Comparison of ENCODE assay signal across 19 cellular contexts in the genomic region with DNA sequence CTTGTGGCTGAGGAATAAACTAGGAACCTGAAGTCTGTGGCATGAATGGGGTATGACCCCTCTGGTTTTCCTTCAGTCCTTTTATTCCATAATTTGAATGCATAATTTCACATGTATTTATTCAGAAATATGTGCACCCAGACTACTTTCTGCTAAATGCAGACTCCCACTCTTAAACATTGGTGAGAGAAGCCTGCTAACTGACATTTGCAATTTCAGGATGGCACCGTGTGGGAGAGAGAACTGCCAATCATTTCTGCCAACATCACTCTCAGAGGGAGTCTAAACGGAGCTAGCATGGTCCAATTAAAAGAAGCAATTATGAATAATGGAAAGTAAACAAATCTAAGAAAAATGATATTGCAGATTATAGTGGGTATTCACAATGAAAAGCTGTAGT.
DNase-seq lines count a peak whose midpoint lies in the region; TF ChIP-seq lines count a peak whose summit lies in the region.
"Had no signal": no experiment of that assay in that cellular context is flagged by ENCODE, and none has a peak within 500 bp of the region (broad histone marks: within the 10 kb centered on the region; RNA-seq: fewer than 3 reads in every experiment).

No MANE protein-coding gene starts in this region.

- H2AFZ ChIP-seq in hepatocyte: no peak overlapping the region

- H3K27ac ChIP-seq in angular gyrus (ENCODE audit: low read depth, low read length) (peak overlapping the region; percentile 89), substantia nigra (ENCODE audit: low read depth, low read length, poor library complexity, severe bottlenecking) (peak overlapping the region; percentile 56), hepatocyte (no peak overlapping the region)
- H3K27ac ChIP-seq: 22Rv1, RWPE1, SK-N-MC had no signal

- 74% methylated on average over 2 of the region's 2 CpGs for WGBS in hepatocyte (ENCODE audit: low lambda C conversion rate, missing lambda C conversion rate)

- H4K20me1 ChIP-seq in hepatocyte (ENCODE audit: insufficient read depth, poor library complexity, severe bottlenecking): no peaks in the 10 kb centered on the region

- no peaks in the 10 kb centered on the region for H3K36me3 ChIP-seq in hepatocyte (replicated peaks; ENCODE audit: insufficient read depth, low read depth)

- H3K4me2 ChIP-seq in hepatocyte: no peak overlapping the region

- no peaks in the 10 kb centered on the region for H3K9me2 ChIP-seq in hepatocyte (replicated peaks; ENCODE audit: insufficient read depth)

- H3K79me2 ChIP-seq in hepatocyte: no peaks in the 10 kb centered on the region

- H3K4me3 ChIP-seq in hepatocyte: no peak overlapping the region
- H3K4me3 ChIP-seq: SK-N-MC had no signal

- H3K27me3 ChIP-seq in hepatocyte: no peaks in the 10 kb centered on the region

- H3K9me3 ChIP-seq in hepatocyte (ENCODE audit: low read depth): no peaks in the 10 kb centered on the region

- no peaks in the 10 kb centered on the region for H3K4me1 ChIP-seq in hepatocyte (ENCODE audit: insufficient read depth)

- intact Hi-C loops in head of caudate nucleus (cut with DNase I): no loop called here

- no peak for TF ChIP-seq CTCF in hepatocyte (IDR thresholded peaks at IDR 0.05; ENCODE audit: poor library complexity)

- DNase-seq in NCI-H1092 treated with DMSO at 0.1 percent for 48 hours (lab: John Stamatoyannopoulos, UW) (peak; percentile 13), NCI-H1092 (lab: John Stamatoyannopoulos, UW) (no peak), head of caudate nucleus (peak in 26 of 42 donors; percentile 22 to 82 (median 48)), substantia nigra (lab: John Stamatoyannopoulos, UW) (no peak), hepatocyte (ENCODE audit: low spot score) (no peak), activated gamma-delta T cell treated with Interleukin-2 at 50 U/mL for 16 hours (no peak)
- DNase-seq in activated naive CD4-positive, alpha-beta T cell treated with Interleukin-2 at 50 U/mL for 16 hours: no peak
- DNase-seq: CD8-positive, alpha-beta memory T cell; DMS53; EL; GF-D8; NCI-H2029 treated with DMSO at 0.1 percent for 48 hours; NCI-H2171 treated with DMSO at 0.1 percent for 48 hours; NCI-H526 treated with DMSO at 0.1 percent for 48 hours; SHP77 treated with DMSO at 0.1 percent for 48 hours had no signal

Comparison
In these comparisons a context has a peak if more than half of its experiments do, and no peak if none do; other contexts are left out.
1. DNase-seq: peak in NCI-H1092 treated with DMSO at 0.1 percent for 48 hours (single experiment) and head of caudate nucleus (26 of 42); none in NCI-H1092 (single experiment), substantia nigra (0 of 49), activated naive CD4-positive, alpha-beta T cell treated with Interleukin-2 at 50 U/mL for 16 hours (single experiment), hepatocyte (single experiment) and activated gamma-delta T cell treated with Interleukin-2 at 50 U/mL for 16 hours (single experiment).